10 cellular contexts compared by ENCODE assay signal in the genomic region with DNA sequence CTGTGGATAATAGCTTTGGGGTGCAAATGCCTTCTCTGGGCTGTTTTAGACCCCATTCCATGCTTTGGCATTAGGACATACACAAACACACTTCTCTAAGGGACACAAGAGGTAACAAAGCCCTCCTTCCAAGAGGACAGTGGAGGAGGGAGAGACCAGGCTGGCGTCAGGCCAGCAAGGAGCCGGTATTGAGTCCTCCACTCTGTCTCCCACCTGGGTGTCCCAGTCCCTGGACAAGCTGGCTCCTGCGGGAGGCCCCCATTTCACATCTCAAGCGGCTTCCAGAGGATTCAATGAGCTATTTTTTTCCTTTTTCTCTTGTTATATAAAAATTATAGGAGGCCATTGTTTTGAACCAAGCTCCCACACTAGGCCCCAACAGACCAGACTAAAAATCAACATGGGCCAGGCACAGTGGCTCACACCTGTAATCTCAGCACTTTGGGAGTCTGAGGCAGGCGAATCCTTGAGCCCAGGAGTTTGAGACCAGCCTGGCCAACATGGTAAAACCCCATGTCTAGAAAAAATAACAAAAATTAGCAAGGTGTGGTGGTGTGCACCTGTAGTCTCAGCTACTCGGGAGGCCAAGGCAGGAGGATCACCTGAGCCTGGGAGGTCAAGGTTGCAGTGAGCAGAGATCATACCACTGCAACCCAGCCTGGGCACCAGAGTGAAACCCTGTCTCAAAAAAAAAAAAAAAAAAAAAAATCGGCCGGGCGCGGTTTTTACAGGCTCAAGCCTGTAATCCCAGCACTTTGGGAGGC.
DNase-seq lines count a peak whose midpoint lies in the region; TF ChIP-seq lines count a peak whose summit lies in the region.
"Had no signal": no experiment of that assay in that cellular context is flagged by ENCODE, and none has a peak within 500 bp of the region (broad histone marks: within the 10 kb centered on the region; RNA-seq: fewer than 3 reads in every experiment).

No MANE protein-coding gene starts in this region.

- POLR2A ChIA-PET in MCF 10A (lab: Yijun Ruan, JAX): interaction anchor here (0.7 to 4.1 kb wide), 4 partner anchors 12 to 628 kb away, joined by 3 to 46 read pairs (median 4); no protein-coding TSS in a partner anchor

- peak overlapping the region; percentile 92 to 96 for H3K27ac ChIP-seq in breast epithelium
- H3K27ac ChIP-seq in coronary artery: peak overlapping the region; percentile 93 to 96
- H3K27ac ChIP-seq in neutrophil: peak overlapping the region; percentile 99
- H3K27ac ChIP-seq in transverse colon: peak overlapping the region; percentile 84 to 91 (median 89)

- TF ChIP-seq EP300 in transverse colon (IDR thresholded peaks at IDR 0.05; ENCODE audit: low read depth): no peak

- in situ Hi-C loops in transverse colon (cut with MboI; ENCODE audit: low pct_ligation_motif_present in 1 of 4, low pct_unique_long_range_greater_than_20kb in 1 of 4, low sequenced_read_pairs in 3 of 4): loop anchor here in 2 of 4 donors (10.0 kb wide), 2 partner anchors 99 to 261 kb away; no protein-coding TSS in a partner anchor

- 92 to 100% methylated on average over 5 to 10 of the region's 10 CpGs for WGBS in transverse colon (ENCODE audit: low coverage in 1 of 2), 2 donors

- no peak for DNase-seq in breast epithelium (ENCODE audit: low spot score in 2 of 2)
- DNase-seq in MCF 10A (ENCODE audit: unreplicated experiment): no peak
- no peak for DNase-seq in coronary artery (ENCODE audit: low spot score)
- no peak for DNase-seq in transverse colon
- DNase-seq in medulla oblongata (ENCODE audit: extremely low spot score): no peak
- no peak for DNase-seq in epidermal melanocyte (ENCODE audit: insufficient read length, low spot score)
- DNase-seq in NCI-H446 treated with DMSO at 0.1 percent for 48 hours (lab: John Stamatoyannopoulos, UW): no peak
- DNase-seq: NCI-H2029 had no signal

- H3K9me3 Mint-ChIP-seq in MCF 10A (ENCODE audit: unreplicated experiment): no peaks in the 10 kb centered on the region
- H3K9me3 Mint-ChIP-seq: IgD-negative memory B cell had no signal

- CTCF ChIA-PET in MCF 10A (lab: Yijun Ruan, JAX): interaction anchor here (0.6 to 1.7 kb wide), 7 partner anchors 10 to 387 kb away, joined by 3 read pairs; no protein-coding TSS in a partner anchor

- peaks cover 29% of the 10 kb centered on the region for H3K4me1 Mint-ChIP-seq in MCF 10A (ENCODE audit: insufficient read depth, unreplicated experiment)

- H3K27ac Mint-ChIP-seq in MCF 10A (ENCODE audit: low read depth, unreplicated experiment): no peak overlapping the region
- H3K27ac Mint-ChIP-seq: IgD-negative memory B cell had no signal

- TF ChIP-seq CTCF in breast epithelium (IDR thresholded peaks at IDR 0.05): no peak
- no peak for TF ChIP-seq CTCF in MCF 10A (IDR thresholded peaks at IDR 0.05; ENCODE audit: unreplicated experiment)
- TF ChIP-seq CTCF in coronary artery (IDR thresholded peaks at IDR 0.05): no peak
- no peak for TF ChIP-seq CTCF in neutrophil (IDR thresholded peaks at IDR 0.05)
- TF ChIP-seq CTCF in transverse colon (IDR thresholded peaks at IDR 0.05): no peak

- TF ChIP-seq POLR2A in breast epithelium (IDR thresholded peaks at IDR 0.05) (no peak), transverse colon (IDR thresholded peaks at IDR 0.05) (no peak)

- H3K36me3 Mint-ChIP-seq in MCF 10A (ENCODE audit: insufficient read depth, unreplicated experiment): peaks cover 12% of the 10 kb centered on the region

- H3K4me1 ChIP-seq in breast epithelium: peaks cover 21 to 45% of the 10 kb centered on the region in 2 donors
- peaks cover 54 to 61% of the 10 kb centered on the region in 2 experiments for H3K4me1 ChIP-seq in neutrophil (ENCODE audit: control insufficient read depth in 1 of 2, insufficient read depth in 1 of 2, low read depth in 1 of 2, low read length in 1 of 2)
- H3K4me1 ChIP-seq in transverse colon: peaks cover 35 to 46% (median 39%) of the 10 kb centered on the region in 4 donors

- no peak overlapping the region for H3K4me3 Mint-ChIP-seq in MCF 10A (ENCODE audit: unreplicated experiment)

- H3K4me3 ChIP-seq in breast epithelium: no peak overlapping the region
- H3K4me3 ChIP-seq in coronary artery: no peak overlapping the region
- H3K4me3 ChIP-seq in neutrophil (ENCODE audit: low read depth in 1 of 2, low read length in 1 of 2): no peak overlapping the region
- H3K4me3 ChIP-seq in transverse colon: no peak overlapping the region

- H3K9me3 ChIP-seq in breast epithelium (no peaks in the 10 kb centered on the region), neutrophil (no peaks in the 10 kb centered on the region), transverse colon (no peaks in the 10 kb centered on the region)

- no peaks in the 10 kb centered on the region for H3K36me3 ChIP-seq in breast epithelium
- H3K36me3 ChIP-seq in neutrophil: no peaks in the 10 kb centered on the region
- H3K36me3 ChIP-seq in transverse colon: no peaks in the 10 kb centered on the region

- H3K27me3 Mint-ChIP-seq in MCF 10A (ENCODE audit: insufficient read depth, unreplicated experiment): no peaks in the 10 kb centered on the region
- H3K27me3 Mint-ChIP-seq: IgD-negative memory B cell had no signal

- no TSS peak for BruUV-seq in MCF 10A (replicated peaks; lab: Mats Ljungman, UMichigan)

- intact Hi-C loops in breast epithelium (cut with DNase I; ENCODE audit: low total_unique reads): no loop called here
- intact Hi-C loops in MCF 10A (cut with micrococcal nuclease): no loop called here
- intact Hi-C loops in transverse colon (cut with DNase I; ENCODE audit: low total_unique reads): loop anchor here (5.0 to 10.0 kb wide), 2 partner anchors 373 to 451 kb away; a partner anchor contains a TSS

- H3K27me3 ChIP-seq in breast epithelium (no peaks in the 10 kb centered on the region), neutrophil (no peaks in the 10 kb centered on the region), transverse colon (no peaks in the 10 kb centered on the region)
